In the genomic region with DNA sequence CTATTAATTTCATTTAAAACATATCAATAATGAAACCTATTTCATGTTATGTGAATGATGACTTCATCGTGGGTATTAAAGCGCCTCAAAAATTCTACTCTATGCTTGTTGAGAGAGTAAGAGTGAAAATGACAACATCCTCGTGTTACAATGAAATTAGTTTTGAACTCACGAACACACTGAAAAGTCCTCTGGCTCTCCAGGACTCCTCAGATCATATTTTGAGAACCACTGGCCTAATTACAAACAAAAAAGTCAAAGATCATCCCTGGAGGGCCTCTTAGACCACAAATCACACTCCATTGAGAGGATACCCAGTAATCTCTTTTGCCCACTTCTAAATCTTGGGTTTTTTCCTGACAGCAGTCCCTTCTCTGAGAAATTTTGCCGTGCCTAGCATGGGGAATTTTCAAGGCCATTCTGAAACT, we compare ENCODE assay signal across 22 cellular contexts. TPM values are rescaled to one million over a fixed set of nuclear protein-coding genes. Genes with fewer than 3 reads are reported as not detected.
DNase-seq lines count a peak whose midpoint lies in the region; ATAC-seq and TF ChIP-seq lines count a peak whose summit lies in the region.
"Had no signal": no experiment of that assay in that cellular context is flagged by ENCODE, and none has a peak within 500 bp of the region (broad histone marks: within the 10 kb centered on the region; RNA-seq: fewer than 3 reads in every experiment).

No MANE protein-coding gene starts in this region.

- CTCF ChIA-PET in activated CD4-positive, alpha-beta T cell treated with anti-CD3 and anti-CD28 coated beads, Interleukin-2, amount 10 ng/mL, durations not matched to agents 7 days and 5 days (lab: Charles Lee), result interaction anchor here (0.6 kb wide), 1 partner anchor 376 kb away, joined by 4 read pairs; no protein-coding TSS in a partner anchor

- H3F3A ChIP-seq in smooth muscle cell (ENCODE audit: low read depth), result peaks cover 3% of the 10 kb centered on the region

- no peaks in the 10 kb centered on the region for H3K9me3 ChIP-seq in smooth muscle cell (replicated peaks; ENCODE audit: low read depth)
- H3K9me3 ChIP-seq: neutrophil had no signal

- DNase-seq in smooth muscle cell (lab: John Stamatoyannopoulos, UW; ENCODE audit: unreplicated experiment) (no peak), SKM-1 (lab: John Stamatoyannopoulos, UW; ENCODE audit: unreplicated experiment) (no peak), NCI-H748 treated with DMSO at 0.1 percent for 48 hours (lab: John Stamatoyannopoulos, UW) (no peak)
- DNase-seq in activated CD4-positive, alpha-beta T cell treated with anti-CD3 and anti-CD28 coated beads, Interleukin-2, amount 10 ng/mL, durations not matched to agents 7 days and 5 days, result no peak
- DNase-seq: activated B cell treated with CpG ODN at 0.5 μM for 24 hours; activated CD4-positive, alpha-beta T cell treated with anti-CD3 and anti-CD28 coated beads, Interleukin-2, amount 50 U/mL, for 48 hours; AML-193; CD8-positive, alpha-beta T cell; dermis blood vessel endothelial cell; DMS153; glutamatergic neuron; KBM-7; NCI-H2171; NCI-H69; stimulated activated naive CD4-positive, alpha-beta T cell had no signal

- no peak overlapping the region for H3K4me2 ChIP-seq in smooth muscle cell

- no peaks in the 10 kb centered on the region for H3K36me3 ChIP-seq in smooth muscle cell (ENCODE audit: low read depth)
- H3K36me3 ChIP-seq: neutrophil had no signal

- H3K4me3 Mint-ChIP-seq in activated CD4-positive, alpha-beta T cell treated with anti-CD3 and anti-CD28 coated beads, Interleukin-2, amount 10 ng/mL, durations not matched to agents 7 days and 5 days, result no peak overlapping the region
- H3K4me3 Mint-ChIP-seq: activated B cell treated with CpG ODN at 0.5 μM for 24 hours; CD8-positive, alpha-beta T cell had no signal

- no peaks in the 10 kb centered on the region for H3K36me3 Mint-ChIP-seq in activated CD4-positive, alpha-beta T cell treated with anti-CD3 and anti-CD28 coated beads, Interleukin-2, amount 10 ng/mL, durations not matched to agents 7 days and 5 days (ENCODE audit: low read depth)
- H3K36me3 Mint-ChIP-seq: CD8-positive, alpha-beta T cell had no signal

- 85% methylated on average over 5 of the region's 5 CpGs for WGBS in smooth muscle cell (ENCODE audit: low lambda C conversion rate)

- no peak overlapping the region for H3K4me3 ChIP-seq in smooth muscle cell
- H3K4me3 ChIP-seq: lung, skin epidermis had no signal

- H3K4me1 ChIP-seq in smooth muscle cell (ENCODE audit: low read depth), result peaks cover 4% of the 10 kb centered on the region

- H3K9ac ChIP-seq in smooth muscle cell (ENCODE audit: low read depth), result no peak overlapping the region

- H2AFZ ChIP-seq in smooth muscle cell (ENCODE audit: low read depth), result no peak overlapping the region

- no peaks in the 10 kb centered on the region for H3K9me3 Mint-ChIP-seq in activated CD4-positive, alpha-beta T cell treated with anti-CD3 and anti-CD28 coated beads, Interleukin-2, amount 10 ng/mL, durations not matched to agents 7 days and 5 days
- H3K9me3 Mint-ChIP-seq: activated B cell treated with CpG ODN at 0.5 μM for 24 hours; CD8-positive, alpha-beta T cell had no signal

- TF ChIP-seq CTCF in smooth muscle cell (IDR thresholded peaks at IDR 0.05; ENCODE audit: borderline replicate concordance, insufficient read depth, poor library complexity, severe bottlenecking), result no peak

- H4K20me1 ChIP-seq in smooth muscle cell (ENCODE audit: low read depth), result peaks cover 43% of the 10 kb centered on the region

- ATAC-seq in GM18520 (IDR thresholded peaks at IDR 0.05; ENCODE audit: unreplicated experiment), result peak; percentile 75
- ATAC-seq in GM21360 (IDR thresholded peaks at IDR 0.05; ENCODE audit: unreplicated experiment), result peak; percentile 60
- ATAC-seq in HG03442 (IDR thresholded peaks at IDR 0.05; ENCODE audit: unreplicated experiment), result peak; percentile 52
- no peak for ATAC-seq in HG03196 (IDR thresholded peaks at IDR 0.05; ENCODE audit: unreplicated experiment)
- ATAC-seq: CD8-positive, alpha-beta T cell had no signal

- no peak overlapping the region for H3K27ac Mint-ChIP-seq in activated CD4-positive, alpha-beta T cell treated with anti-CD3 and anti-CD28 coated beads, Interleukin-2, amount 10 ng/mL, durations not matched to agents 7 days and 5 days
- H3K27ac Mint-ChIP-seq: CD8-positive, alpha-beta T cell had no signal

- peaks cover 74% of the 10 kb centered on the region for H3K79me2 ChIP-seq in smooth muscle cell (ENCODE audit: low read depth)

- H3K27me3 ChIP-seq in smooth muscle cell (ENCODE audit: low read depth), result no peaks in the 10 kb centered on the region
- H3K27me3 ChIP-seq: neutrophil had no signal

- POLR2A ChIA-PET in activated CD4-positive, alpha-beta T cell treated with anti-CD3 and anti-CD28 coated beads, Interleukin-2, amount 10 ng/mL, durations not matched to agents 7 days and 5 days (lab: Charles Lee), result no interaction called here

- no peaks in the 10 kb centered on the region for H3K27me3 Mint-ChIP-seq in activated CD4-positive, alpha-beta T cell treated with anti-CD3 and anti-CD28 coated beads, Interleukin-2, amount 10 ng/mL, durations not matched to agents 7 days and 5 days
- H3K27me3 Mint-ChIP-seq: activated B cell treated with CpG ODN at 0.5 μM for 24 hours had no signal

- H3K4me1 Mint-ChIP-seq in activated CD4-positive, alpha-beta T cell treated with anti-CD3 and anti-CD28 coated beads, Interleukin-2, amount 10 ng/mL, durations not matched to agents 7 days and 5 days, result no peaks in the 10 kb centered on the region

- peak overlapping the region; percentile 48 for H3K27ac ChIP-seq in smooth muscle cell (ENCODE audit: low read depth)
- H3K27ac ChIP-seq: neutrophil, skin epidermis had no signal

RNA-seq across cellular contexts. Expression of a gene that starts 19.1 kb away (rescaled TPM):
- 38.6 and 46.4 TPM in 2 replicates for total RNA-seq in smooth muscle cell
- polyA plus RNA-seq in smooth muscle cell, result 10.9 and 26.4 TPM in 2 replicates
- 10 to 100 TPM; 18.2 to 20.0 TPM for total RNA-seq in activated CD4-positive, alpha-beta T cell treated with anti-CD3 and anti-CD28 coated beads, Interleukin-2, amount 10 ng/mL, durations not matched to agents 7 days and 5 days
